In genomic region chr5:65262094-65262493, GRCh38 we compare ENCODE assay signal across 11 cellular contexts.
A peak's percentile ranks its signal among the peaks of the same experiment; 100 is the strongest.
DNase-seq lines count a peak whose midpoint lies in the region; TF ChIP-seq lines count a peak whose summit lies in the region.
"Had no signal": no experiment of that assay in that cellular context is flagged by ENCODE, and none has a peak within 500 bp of the region (broad histone marks: within the 10 kb centered on the region; RNA-seq: fewer than 3 reads in every experiment).

No MANE protein-coding gene starts in this region.

- WGBS in SK-N-SH (ENCODE audit: low lambda C conversion rate), result 89% methylated on average over 3 of the region's 3 CpGs

- peaks cover 28% of the 10 kb centered on the region for H3F3A ChIP-seq in SK-N-SH (replicated peaks; ENCODE audit: insufficient read depth)

- TF ChIP-seq CTCF in SK-N-SH (IDR thresholded peaks at IDR 0.05), result no peak

- no peak overlapping the region for H2AFZ ChIP-seq in SK-N-SH (ENCODE audit: low read depth)

- peak overlapping the region; percentile 12; the same call in 1 of the 2 replicates for H3K4me2 ChIP-seq in SK-N-SH

- H3K27ac ChIP-seq in SK-N-SH (ENCODE audit: low read depth in 2 of 2, low read length in 1 of 2), result peak overlapping the region in 1 of 2 experiments; percentile 57; a peak in 3 of 4 replicates
- H3K27ac ChIP-seq: esophagus muscularis mucosa had no signal

- H3K4me3 ChIP-seq in SK-N-SH (ENCODE audit: low read depth in 2 of 2, low read length in 1 of 2), result no peak overlapping the region
- H3K4me3 ChIP-seq: esophagus muscularis mucosa had no signal

- CTCF ChIA-PET in HEK293T (lab: Yijun Ruan, JAX) (no interaction called here), SK-N-SH (lab: Yijun Ruan, JAX) (interaction anchor here (1.1 kb wide), 1 partner anchor 221 kb away, joined by 6 read pairs; no protein-coding TSS in a partner anchor)

- DNase-seq in AG08396 (ENCODE audit: low spot score), result peak; percentile 11
- DNase-seq in HEK293T (ENCODE audit: extremely low spot score), result peak; percentile 8
- peak; percentile 4 for DNase-seq in SK-N-SH
- DNase-seq in iPS-NIHi11 (ENCODE audit: low spot score), result peak; percentile 55
- no peak for DNase-seq in foreskin melanocyte
- DNase-seq in HuH-7 (ENCODE audit: low spot score), result no peak
- DNase-seq in stimulated activated CD4-positive, alpha-beta T cell treated with anti-CD3 and anti-CD28 coated beads, Interleukin-15, amount 100 ng/mL, for 24 hours, result no peak
- no peak for DNase-seq in activated gamma-delta T cell treated with Interleukin-2 at 50 U/mL for 16 hours
- DNase-seq: activated CD4-positive, alpha-beta T cell treated with anti-CD3 and anti-CD28 coated beads for 48 hours; CD4-positive, CD25-positive, alpha-beta regulatory T cell had no signal

- no peak for TF ChIP-seq EP300 in SK-N-SH (IDR thresholded peaks at IDR 0.05; ENCODE audit: borderline replicate concordance in 1 of 2, low read depth in 1 of 2, low read length in 1 of 2)

- H3K9me3 ChIP-seq in SK-N-SH, result no peaks in the 10 kb centered on the region
- H3K9me3 ChIP-seq: esophagus muscularis mucosa had no signal

- no peak for TF ChIP-seq RAD21 in SK-N-SH (IDR thresholded peaks at IDR 0.05; ENCODE audit: low read length)

- no peak overlapping the region; the same call in 1 of the 2 replicates for H3K9ac ChIP-seq in SK-N-SH

- H4K20me1 ChIP-seq in SK-N-SH (ENCODE audit: insufficient read depth), result no peaks in the 10 kb centered on the region

- POLR2A ChIA-PET in HEK293T (lab: Yijun Ruan, JAX) (no interaction called here), SK-N-SH (lab: Yijun Ruan, JAX) (no interaction called here)

- no peaks in the 10 kb centered on the region for H3K79me2 ChIP-seq in SK-N-SH (ENCODE audit: insufficient read depth)

- H3K36me3 ChIP-seq in SK-N-SH (replicated peaks in 1 of 2; ENCODE audit: control insufficient read depth in 1 of 2, insufficient read depth in 2 of 2, low read length in 1 of 2), result peaks cover 0 to 52% of the 10 kb centered on the region in 2 experiments
- H3K36me3 ChIP-seq: esophagus muscularis mucosa had no signal

- H3K27me3 ChIP-seq in SK-N-SH (ENCODE audit: insufficient read depth), result no peaks in the 10 kb centered on the region
- H3K27me3 ChIP-seq: esophagus muscularis mucosa had no signal

- no peaks in the 10 kb centered on the region for H3K9me2 ChIP-seq in SK-N-SH

- H3K4me1 ChIP-seq in SK-N-SH (ENCODE audit: control insufficient read depth in 1 of 2, insufficient read depth in 2 of 2, low read depth in 1 of 2, low read length in 1 of 2), result peaks cover 5 to 6% of the 10 kb centered on the region in 2 experiments; a peak in 2 of 4 replicates

TF ChIP-seq in HEK293T, 16 proteins besides CTCF, POLR2A, EP300 and RAD21:
- TF ChIP-seq LEF1 (IDR thresholded peaks at IDR 0.05; ENCODE audit: borderline replicate concordance), result no peak
- TF ChIP-seq CTBP1 (IDR thresholded peaks at IDR 0.05; ENCODE audit: borderline replicate concordance), result no peak
- no peak for TF ChIP-seq NFRKB (IDR thresholded peaks at IDR 0.05)
- no peak for TF ChIP-seq HDGF (IDR thresholded peaks at IDR 0.05; ENCODE audit: borderline replicate concordance)
- TF ChIP-seq L3MBTL2 (conservative IDR thresholded peaks at IDR 0.05), result no peak
- TF ChIP-seq, protein P1, sequence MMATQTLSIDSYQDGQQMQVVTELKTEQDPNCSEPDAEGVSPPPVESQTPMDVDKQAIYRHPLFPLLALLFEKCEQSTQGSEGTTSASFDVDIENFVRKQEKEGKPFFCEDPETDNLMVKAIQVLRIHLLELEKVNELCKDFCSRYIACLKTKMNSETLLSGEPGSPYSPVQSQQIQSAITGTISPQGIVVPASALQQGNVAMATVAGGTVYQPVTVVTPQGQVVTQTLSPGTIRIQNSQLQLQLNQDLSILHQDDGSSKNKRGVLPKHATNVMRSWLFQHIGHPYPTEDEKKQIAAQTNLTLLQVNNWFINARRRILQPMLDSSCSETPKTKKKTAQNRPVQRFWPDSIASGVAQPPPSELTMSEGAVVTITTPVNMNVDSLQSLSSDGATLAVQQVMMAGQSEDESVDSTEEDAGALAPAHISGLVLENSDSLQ (IDR thresholded peaks at IDR 0.05), result no peak
- TF ChIP-seq SP1 (IDR thresholded peaks at IDR 0.05), result no peak
- TF ChIP-seq BHLHE40 (IDR thresholded peaks at IDR 0.05; ENCODE audit: borderline replicate concordance), result no peak
- no peak for TF ChIP-seq SUZ12 (IDR thresholded peaks at IDR 0.05)
- TF ChIP-seq ELF4 (IDR thresholded peaks at IDR 0.05), result no peak
- TF ChIP-seq ARNT (IDR thresholded peaks at IDR 0.05), result no peak
- no peak for TF ChIP-seq FOXK2 (IDR thresholded peaks at IDR 0.05)
- TF ChIP-seq FOXM1 (IDR thresholded peaks at IDR 0.05; ENCODE audit: borderline replicate concordance), result no peak
- no peak for TF ChIP-seq ZNF384 (IDR thresholded peaks at IDR 0.05)
- no peak for TF ChIP-seq TARDBP (IDR thresholded peaks at IDR 0.05)
- no peak for TF ChIP-seq FOXA1 (IDR thresholded peaks at IDR 0.05)

TF ChIP-seq in SK-N-SH, 30 proteins besides CTCF, POLR2A, EP300 and RAD21:
- TF ChIP-seq RCOR1 (IDR thresholded peaks at IDR 0.05; ENCODE audit: low read length) (no peak), PBX3 (IDR thresholded peaks at IDR 0.05) (peak; percentile 13; the same call in 1 of the 2 replicates), NFIC (IDR thresholded peaks at IDR 0.05; ENCODE audit: borderline replicate concordance) (peak; percentile 34)

Comparison
In these comparisons a context has a peak if more than half of its experiments do, and no peak if none do; other contexts are left out.
1. DNase-seq: peak in AG08396 (single experiment), HEK293T (single experiment), SK-N-SH (single experiment) and iPS-NIHi11 (single experiment); none in foreskin melanocyte (single experiment), HuH-7 (single experiment), stimulated activated CD4-positive, alpha-beta T cell treated with anti-CD3 and anti-CD28 coated beads, Interleukin-15, amount 100 ng/mL, for 24 hours (single experiment) and activated gamma-delta T cell treated with Interleukin-2 at 50 U/mL for 16 hours (single experiment).